ENCODE assay signal across 2 cellular contexts in the genomic region with DNA sequence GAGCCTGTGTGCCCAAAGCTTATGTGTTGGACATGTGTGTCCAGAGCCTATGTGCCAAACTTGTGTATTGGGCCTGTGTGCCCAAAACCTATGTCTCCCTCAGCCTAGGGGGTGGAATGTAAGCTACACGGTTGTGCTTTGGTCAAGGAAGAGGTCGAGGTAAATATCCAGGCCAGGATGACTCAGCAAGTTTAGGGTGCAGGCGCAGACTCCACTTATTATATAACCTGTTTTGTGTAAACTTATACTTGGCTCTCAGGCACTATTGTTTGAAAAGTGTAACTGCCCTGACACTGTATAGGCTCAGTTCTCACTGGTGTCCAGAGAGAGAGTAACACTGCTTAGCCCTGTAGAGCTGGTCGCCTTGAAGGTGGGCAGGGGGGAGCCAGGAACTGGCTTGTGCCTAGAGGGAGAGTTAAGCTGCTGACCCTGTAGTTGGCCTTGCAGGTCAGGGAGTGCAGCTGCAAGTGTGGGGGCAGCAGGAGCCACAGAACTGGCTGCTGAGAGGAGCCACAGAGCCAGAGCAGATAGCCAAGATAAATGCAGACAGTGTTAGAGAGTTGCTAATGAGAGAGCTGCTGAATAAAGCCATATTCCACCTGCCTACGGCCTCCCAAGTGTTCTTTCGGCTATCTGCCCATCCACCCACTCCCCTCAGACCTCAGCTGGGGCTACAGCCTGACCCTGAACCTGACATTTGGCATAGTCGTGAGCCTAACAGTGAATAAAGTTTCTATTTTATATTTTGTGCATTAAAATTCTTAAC.
TF ChIP-seq lines count a peak whose summit lies in the region.

No MANE protein-coding gene starts in this region.

TF ChIP-seq in IMR-90, 13 proteins besides CTCF, POLR2A, EP300 and RAD21:
- TF ChIP-seq FOS (IDR thresholded peaks at IDR 0.05; ENCODE audit: low read depth, low read length) (no peak), NFE2L2 (IDR thresholded peaks at IDR 0.05; ENCODE audit: low read depth, low read length) (peak; percentile 92)
- TF ChIP-seq, protein P1, sequence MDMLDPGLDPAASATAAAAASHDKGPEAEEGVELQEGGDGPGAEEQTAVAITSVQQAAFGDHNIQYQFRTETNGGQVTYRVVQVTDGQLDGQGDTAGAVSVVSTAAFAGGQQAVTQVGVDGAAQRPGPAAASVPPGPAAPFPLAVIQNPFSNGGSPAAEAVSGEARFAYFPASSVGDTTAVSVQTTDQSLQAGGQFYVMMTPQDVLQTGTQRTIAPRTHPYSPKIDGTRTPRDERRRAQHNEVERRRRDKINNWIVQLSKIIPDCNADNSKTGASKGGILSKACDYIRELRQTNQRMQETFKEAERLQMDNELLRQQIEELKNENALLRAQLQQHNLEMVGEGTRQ (IDR thresholded peaks at IDR 0.05; ENCODE audit: low read depth, low read length): no peak

TF ChIP-seq in GM12891, 5 proteins besides CTCF, POLR2A, EP300 and RAD21:
- TF ChIP-seq POLR2AphosphoS5 (IDR thresholded peaks at IDR 0.05; ENCODE audit: low read depth, low read length) (no peak), PAX5 (IDR thresholded peaks at IDR 0.05; ENCODE audit: insufficient read depth, low read length, severe bottlenecking) (no peak), TAF1 (IDR thresholded peaks at IDR 0.05; ENCODE audit: low read depth, low read length) (no peak), POU2F2 (IDR thresholded peaks at IDR 0.05; ENCODE audit: low read depth, low read length) (no peak), SPI1 (IDR thresholded peaks at IDR 0.05; ENCODE audit: low read depth, low read length) (no peak)
